Comparison of ENCODE assay signal across 8 cellular contexts in the genomic region with DNA sequence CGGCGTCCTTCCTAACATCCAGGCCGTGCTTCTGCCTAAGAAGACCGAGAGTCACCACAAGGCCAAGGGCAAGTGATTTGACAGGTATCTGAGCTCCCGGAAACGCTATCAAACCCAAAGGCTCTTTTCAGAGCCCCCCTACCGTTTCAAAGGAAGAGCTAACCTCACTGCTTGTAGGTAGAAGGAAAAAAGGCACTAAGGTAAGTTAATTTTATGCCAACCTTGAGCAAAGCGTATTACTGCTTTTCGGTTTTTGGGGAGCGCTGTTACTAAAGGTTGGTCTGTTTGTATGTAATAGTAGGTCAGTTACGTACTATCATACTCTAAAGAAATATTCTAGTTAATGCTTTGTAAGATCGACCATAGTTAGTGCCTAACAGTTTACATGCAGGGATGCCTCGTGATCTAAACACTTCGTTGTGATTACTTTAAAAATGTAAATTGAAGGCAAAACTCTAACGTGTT. TPM values are rescaled to one million over a fixed set of nuclear protein-coding genes. Genes with fewer than 3 reads are reported as not detected.
DNase-seq lines count a peak whose midpoint lies in the region; ATAC-seq, FAIRE-seq and TF ChIP-seq lines count a peak whose summit lies in the region.

No MANE protein-coding gene starts in this region.

- TF ChIP-seq CTCF in 22Rv1 (IDR thresholded peaks at IDR 0.05) (no peak), RWPE2 (IDR thresholded peaks at IDR 0.05; ENCODE audit: poor library complexity, severe bottlenecking) (no peak), endothelial cell of umbilical vein (IDR thresholded peaks at IDR 0.05; ENCODE audit: extremely low read depth in 1 of 2, insufficient read depth in 1 of 2, low read depth in 1 of 2, low read length in 2 of 2) (no peak), nephron (IDR thresholded peaks at IDR 0.05; ENCODE audit: unreplicated experiment in 3 of 3) (no peak)

- POLR2A ChIA-PET in endothelial cell of umbilical vein (lab: Charles Lee): interaction anchor here (1.0 to 5.8 kb wide), 20 partner anchors 17 to 471 kb away, joined by 3 to 265 read pairs (median 10); partner anchors contain the start of gene HFE

- H3K79me2 ChIP-seq in endothelial cell of umbilical vein (ENCODE audit: control insufficient read depth, insufficient read depth, low read length): peaks cover 14% of the 10 kb centered on the region

- H3K4me1 ChIP-seq in RWPE2 (ENCODE audit: insufficient read depth, poor library complexity, severe bottlenecking) (peaks cover 19% of the 10 kb centered on the region), endothelial cell of umbilical vein (ENCODE audit: control insufficient read depth, extremely low read depth, insufficient read depth, low read length) (peaks cover 6% of the 10 kb centered on the region)

- H3K4me3 Mint-ChIP-seq in nephron: peak overlapping the region; percentile 94 to 96 (median 95)

- BruUV-seq in endothelial cell of umbilical vein (replicated peaks; lab: Mats Ljungman, UMichigan): no TSS peak

- no peaks in the 10 kb centered on the region for H3K9me3 ChIP-seq in RWPE2 (ENCODE audit: severe bottlenecking)
- H3K9me3 ChIP-seq in endothelial cell of umbilical vein (replicated peaks; ENCODE audit: control insufficient read depth, insufficient read depth, low read length): no peaks in the 10 kb centered on the region

- dilution Hi-C loops in endothelial cell of umbilical vein (cut with MboI; ENCODE audit: extremely low pct_ligation_motif_present, low sequenced_read_pairs): no loop called here

- H3K9ac ChIP-seq in endothelial cell of umbilical vein (replicated peaks; ENCODE audit: extremely low read depth, insufficient read depth, low read length): peak overlapping the region; percentile 98

- H3K4me3 ChIP-seq in H7 (ENCODE audit: insufficient read depth, low read depth, low read length): peak overlapping the region; percentile 95
- H3K4me3 ChIP-seq in RWPE2 (ENCODE audit: severe bottlenecking): peak overlapping the region; percentile 70
- H3K4me3 ChIP-seq in endothelial cell of umbilical vein (replicated peaks in 1 of 3; ENCODE audit: insufficient read depth in 1 of 3, low read depth in 1 of 3, low read length in 3 of 3): peak overlapping the region; percentile 88 to 99 (median 97)

- peaks cover 32% of the 10 kb centered on the region for H3K4me1 Mint-ChIP-seq in nephron

- H3K36me3 Mint-ChIP-seq in nephron (ENCODE audit: low read depth): peaks cover 19% of the 10 kb centered on the region

- H3K27ac Mint-ChIP-seq in nephron: peak overlapping the region; percentile 97 to 99 (median 99)

- peak overlapping the region; percentile 95 for H3K4me2 ChIP-seq in endothelial cell of umbilical vein (ENCODE audit: insufficient read depth, low read length)

- no peak for DNase-seq in H7
- DNase-seq in RWPE2 (ENCODE audit: low spot score): no peak
- DNase-seq in endothelial cell of umbilical vein (ENCODE audit: low read depth, low spot score): no peak
- DNase-seq in Ammon's horn (ENCODE audit: low spot score): no peak
- DNase-seq in activated effector memory CD4-positive, alpha-beta T cell treated with Interleukin-2 at 50 U/mL for 16 hours: no peak

- no peaks in the 10 kb centered on the region for H3K9me3 Mint-ChIP-seq in nephron

- H3K27ac ChIP-seq in 22Rv1: peak overlapping the region; percentile 100
- H3K27ac ChIP-seq in RWPE2 (ENCODE audit: poor library complexity, severe bottlenecking): peak overlapping the region; percentile 92
- H3K27ac ChIP-seq in endothelial cell of umbilical vein (ENCODE audit: insufficient read depth, low read depth, low read length): peak overlapping the region; percentile 67

- no peaks in the 10 kb centered on the region for H3K27me3 Mint-ChIP-seq in nephron (ENCODE audit: low read depth)

- FAIRE-seq in endothelial cell of umbilical vein (lab: Jason Lieb, UNC): no peak

- no peaks in the 10 kb centered on the region; the same call in 1 of the 2 replicates for H3K36me3 ChIP-seq in H7 (replicated peaks; ENCODE audit: control insufficient read depth, insufficient read depth, low read length)
- H3K36me3 ChIP-seq in RWPE2 (ENCODE audit: low read depth): peaks cover 19% of the 10 kb centered on the region
- no peaks in the 10 kb centered on the region for H3K36me3 ChIP-seq in endothelial cell of umbilical vein (ENCODE audit: control insufficient read depth in 2 of 2, extremely low read depth in 1 of 2, insufficient read depth in 2 of 2, low read length in 2 of 2)

- intact Hi-C loops in endothelial cell of umbilical vein (cut with micrococcal nuclease): loop anchor here (1.0 to 5.0 kb wide), 7 partner anchors 16 to 1743 kb away; a partner anchor contains a TSS

- H3K9me1 ChIP-seq in endothelial cell of umbilical vein (replicated peaks; ENCODE audit: control insufficient read depth, extremely low read depth, insufficient read depth, low read length): no peaks in the 10 kb centered on the region

- no peak for TF ChIP-seq POLR2A in endothelial cell of umbilical vein (IDR thresholded peaks at IDR 0.05; ENCODE audit: low read depth, low read length)

- no peak for ATAC-seq in RWPE2 (ENCODE audit: low read depth)
- no peak for ATAC-seq in HG02763 (IDR thresholded peaks at IDR 0.05; ENCODE audit: unreplicated experiment)

- H3K27me3 ChIP-seq in H7 (ENCODE audit: control insufficient read depth, insufficient read depth, low read length) (no peaks in the 10 kb centered on the region), RWPE2 (ENCODE audit: insufficient read depth, poor library complexity, severe bottlenecking) (no peaks in the 10 kb centered on the region), endothelial cell of umbilical vein (ENCODE audit: control insufficient read depth in 2 of 2, insufficient read depth in 2 of 2, low read length in 2 of 2) (no peaks in the 10 kb centered on the region)

- CTCF ChIA-PET in endothelial cell of umbilical vein (lab: Charles Lee): interaction anchor here (0.7 to 4.1 kb wide), 12 partner anchors 9 to 98 kb away, joined by 3 to 28 read pairs (median 6); a partner anchor contains a TSS

- no peaks in the 10 kb centered on the region for H4K20me1 ChIP-seq in endothelial cell of umbilical vein (replicated peaks; ENCODE audit: control insufficient read depth, extremely low read depth, insufficient read depth, low read length)

- H2AFZ ChIP-seq in endothelial cell of umbilical vein (ENCODE audit: low read depth, low read length): no peak overlapping the region

TF ChIP-seq in endothelial cell of umbilical vein, 7 proteins besides CTCF, POLR2A, EP300 and RAD21:
- TF ChIP-seq MYC (IDR thresholded peaks at IDR 0.05; ENCODE audit: low read depth, low read length): no peak
- TF ChIP-seq FOS (IDR thresholded peaks at IDR 0.05; ENCODE audit: borderline replicate concordance, insufficient read depth, low read length): no peak
- TF ChIP-seq POLR2AphosphoS5 (IDR thresholded peaks at IDR 0.05; ENCODE audit: insufficient read depth, low read depth, low read length): no peak
- no peak for TF ChIP-seq EZH2 (IDR thresholded peaks at IDR 0.05; ENCODE audit: borderline replicate concordance, low read depth, low read length, severe bottlenecking)
- no peak for TF ChIP-seq GATA2 (IDR thresholded peaks at IDR 0.05; ENCODE audit: insufficient read depth, insufficient read length, low read depth, low read length)
- no peak for TF ChIP-seq MAX (IDR thresholded peaks at IDR 0.05; ENCODE audit: insufficient read depth, insufficient read length)
- no peak for TF ChIP-seq JUN (IDR thresholded peaks at IDR 0.05; ENCODE audit: borderline replicate concordance, insufficient read depth, insufficient read length, low read depth)

RNA-seq across cellular contexts. Expression of gene HFE, which starts 37.4 kb away (rescaled TPM):
- total RNA-seq in H7 (2014; rRNA removed; shearing (Covaris generic)): 0.38 and 0.81 TPM in 2 replicates
- total RNA-seq in endothelial cell of umbilical vein: 5.6 and 6.3 TPM in 2 replicates
- polyA plus RNA-seq in endothelial cell of umbilical vein: 5.4 and 8.1 TPM in 2 replicates
- 5.6 and 6.1 TPM in 2 replicates for polyA plus RNA-seq in endothelial cell of umbilical vein (2011; cell fraction: cytosol; rRNA removed)
- polyA plus RNA-seq in endothelial cell of umbilical vein (2011; cell fraction: nucleus; rRNA removed): 8.0 and 9.1 TPM in 2 replicates
- polyA plus RNA-seq in endothelial cell of umbilical vein (2012): 5.1 and 5.8 TPM in 2 replicates
- 8.0 and 18.5 TPM in 2 replicates for polyA minus RNA-seq in endothelial cell of umbilical vein
- 9.4 TPM for polyA minus RNA-seq in endothelial cell of umbilical vein (2011; cell fraction: cytosol; rRNA and poly(A)+ RNA removed)
- polyA minus RNA-seq in endothelial cell of umbilical vein (2011; cell fraction: nucleus; rRNA and poly(A)+ RNA removed): 3.7 and 3.9 TPM in 2 replicates
